Comparison of ENCODE assay signal across 1 cellular context in the genomic region with DNA sequence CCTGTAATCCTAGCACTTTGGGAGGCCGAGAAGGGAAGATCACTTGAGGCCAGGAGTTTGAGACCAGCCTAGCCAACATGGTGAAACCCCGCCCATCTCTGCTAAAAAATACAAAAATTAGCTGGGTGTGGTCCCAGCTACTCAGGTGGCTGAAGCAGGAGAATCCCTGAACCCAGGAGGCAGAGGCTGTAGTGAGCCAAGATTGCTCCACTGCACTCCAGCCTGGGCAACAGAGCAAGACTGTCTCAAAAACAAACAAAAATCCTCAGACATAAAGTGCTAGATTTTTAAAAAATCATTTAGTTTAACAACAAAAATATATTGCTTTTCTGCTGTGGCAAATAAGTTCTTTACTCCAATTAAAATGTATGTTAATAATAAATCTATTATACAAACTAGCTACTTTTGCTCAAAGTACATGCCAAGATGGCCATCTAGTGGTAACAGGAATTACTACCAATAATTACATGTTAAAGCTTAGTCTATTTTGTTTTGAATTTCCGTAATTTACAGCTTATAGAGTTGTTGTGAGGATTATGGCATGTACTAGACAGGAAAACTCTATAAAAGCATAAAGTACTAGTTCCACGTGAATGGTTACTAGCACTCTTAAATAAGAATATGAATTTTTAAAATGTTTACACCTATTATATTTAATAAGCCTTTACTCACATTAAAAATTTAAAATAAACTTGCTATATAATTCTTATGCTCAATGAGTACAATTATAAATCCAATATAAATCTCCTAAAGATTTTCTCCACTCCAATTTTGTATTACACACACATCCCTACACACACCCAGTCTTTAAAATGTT.
TF ChIP-seq lines count a peak whose summit lies in the region.

No MANE protein-coding gene starts in this region.

TF ChIP-seq in GM23338, 12 proteins besides CTCF, POLR2A, EP300 and RAD21 (continued from another document):
- TF ChIP-seq, protein P1, sequence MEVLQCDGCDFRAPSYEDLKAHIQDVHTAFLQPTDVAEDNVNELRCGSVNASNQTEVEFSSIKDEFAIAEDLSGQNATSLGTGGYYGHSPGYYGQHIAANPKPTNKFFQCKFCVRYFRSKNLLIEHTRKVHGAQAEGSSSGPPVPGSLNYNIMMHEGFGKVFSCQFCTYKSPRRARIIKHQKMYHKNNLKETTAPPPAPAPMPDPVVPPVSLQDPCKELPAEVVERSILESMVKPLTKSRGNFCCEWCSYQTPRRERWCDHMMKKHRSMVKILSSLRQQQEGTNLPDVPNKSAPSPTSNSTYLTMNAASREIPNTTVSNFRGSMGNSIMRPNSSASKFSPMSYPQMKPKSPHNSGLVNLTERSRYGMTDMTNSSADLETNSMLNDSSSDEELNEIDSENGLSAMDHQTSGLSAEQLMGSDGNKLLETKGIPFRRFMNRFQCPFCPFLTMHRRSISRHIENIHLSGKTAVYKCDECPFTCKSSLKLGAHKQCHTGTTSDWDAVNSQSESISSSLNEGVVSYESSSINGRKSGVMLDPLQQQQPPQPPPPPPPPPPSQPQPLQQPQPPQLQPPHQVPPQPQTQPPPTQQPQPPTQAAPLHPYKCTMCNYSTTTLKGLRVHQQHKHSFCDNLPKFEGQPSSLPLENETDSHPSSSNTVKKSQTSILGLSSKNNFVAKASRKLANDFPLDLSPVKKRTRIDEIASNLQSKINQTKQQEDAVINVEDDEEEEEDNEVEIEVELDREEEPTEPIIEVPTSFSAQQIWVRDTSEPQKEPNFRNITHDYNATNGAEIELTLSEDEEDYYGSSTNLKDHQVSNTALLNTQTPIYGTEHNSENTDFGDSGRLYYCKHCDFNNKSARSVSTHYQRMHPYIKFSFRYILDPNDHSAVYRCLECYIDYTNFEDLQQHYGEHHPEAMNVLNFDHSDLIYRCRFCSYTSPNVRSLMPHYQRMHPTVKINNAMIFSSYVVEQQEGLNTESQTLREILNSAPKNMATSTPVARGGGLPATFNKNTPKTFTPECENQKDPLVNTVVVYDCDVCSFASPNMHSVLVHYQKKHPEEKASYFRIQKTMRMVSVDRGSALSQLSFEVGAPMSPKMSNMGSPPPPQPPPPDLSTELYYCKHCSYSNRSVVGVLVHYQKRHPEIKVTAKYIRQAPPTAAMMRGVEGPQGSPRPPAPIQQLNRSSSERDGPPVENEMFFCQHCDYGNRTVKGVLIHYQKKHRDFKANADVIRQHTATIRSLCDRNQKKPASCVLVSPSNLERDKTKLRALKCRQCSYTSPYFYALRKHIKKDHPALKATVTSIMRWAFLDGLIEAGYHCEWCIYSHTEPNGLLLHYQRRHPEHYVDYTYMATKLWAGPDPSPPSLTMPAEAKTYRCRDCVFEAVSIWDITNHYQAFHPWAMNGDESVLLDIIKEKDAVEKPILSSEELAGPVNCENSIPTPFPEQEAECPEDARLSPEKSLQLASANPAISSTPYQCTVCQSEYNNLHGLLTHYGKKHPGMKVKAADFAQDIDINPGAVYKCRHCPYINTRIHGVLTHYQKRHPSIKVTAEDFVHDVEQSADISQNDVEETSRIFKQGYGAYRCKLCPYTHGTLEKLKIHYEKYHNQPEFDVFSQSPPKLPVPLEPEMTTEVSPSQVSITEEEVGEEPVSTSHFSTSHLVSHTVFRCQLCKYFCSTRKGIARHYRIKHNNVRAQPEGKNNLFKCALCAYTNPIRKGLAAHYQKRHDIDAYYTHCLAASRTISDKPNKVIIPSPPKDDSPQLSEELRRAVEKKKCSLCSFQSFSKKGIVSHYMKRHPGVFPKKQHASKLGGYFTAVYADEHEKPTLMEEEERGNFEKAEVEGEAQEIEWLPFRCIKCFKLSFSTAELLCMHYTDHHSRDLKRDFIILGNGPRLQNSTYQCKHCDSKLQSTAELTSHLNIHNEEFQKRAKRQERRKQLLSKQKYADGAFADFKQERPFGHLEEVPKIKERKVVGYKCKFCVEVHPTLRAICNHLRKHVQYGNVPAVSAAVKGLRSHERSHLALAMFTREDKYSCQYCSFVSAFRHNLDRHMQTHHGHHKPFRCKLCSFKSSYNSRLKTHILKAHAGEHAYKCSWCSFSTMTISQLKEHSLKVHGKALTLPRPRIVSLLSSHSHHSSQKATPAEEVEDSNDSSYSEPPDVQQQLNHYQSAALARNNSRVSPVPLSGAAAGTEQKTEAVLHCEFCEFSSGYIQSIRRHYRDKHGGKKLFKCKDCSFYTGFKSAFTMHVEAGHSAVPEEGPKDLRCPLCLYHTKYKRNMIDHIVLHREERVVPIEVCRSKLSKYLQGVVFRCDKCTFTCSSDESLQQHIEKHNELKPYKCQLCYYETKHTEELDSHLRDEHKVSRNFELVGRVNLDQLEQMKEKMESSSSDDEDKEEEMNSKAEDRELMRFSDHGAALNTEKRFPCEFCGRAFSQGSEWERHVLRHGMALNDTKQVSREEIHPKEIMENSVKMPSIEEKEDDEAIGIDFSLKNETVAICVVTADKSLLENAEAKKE (CRISPR knock-in tag; IDR thresholded peaks at IDR 0.05), result no peak
- TF ChIP-seq, protein P2, sequence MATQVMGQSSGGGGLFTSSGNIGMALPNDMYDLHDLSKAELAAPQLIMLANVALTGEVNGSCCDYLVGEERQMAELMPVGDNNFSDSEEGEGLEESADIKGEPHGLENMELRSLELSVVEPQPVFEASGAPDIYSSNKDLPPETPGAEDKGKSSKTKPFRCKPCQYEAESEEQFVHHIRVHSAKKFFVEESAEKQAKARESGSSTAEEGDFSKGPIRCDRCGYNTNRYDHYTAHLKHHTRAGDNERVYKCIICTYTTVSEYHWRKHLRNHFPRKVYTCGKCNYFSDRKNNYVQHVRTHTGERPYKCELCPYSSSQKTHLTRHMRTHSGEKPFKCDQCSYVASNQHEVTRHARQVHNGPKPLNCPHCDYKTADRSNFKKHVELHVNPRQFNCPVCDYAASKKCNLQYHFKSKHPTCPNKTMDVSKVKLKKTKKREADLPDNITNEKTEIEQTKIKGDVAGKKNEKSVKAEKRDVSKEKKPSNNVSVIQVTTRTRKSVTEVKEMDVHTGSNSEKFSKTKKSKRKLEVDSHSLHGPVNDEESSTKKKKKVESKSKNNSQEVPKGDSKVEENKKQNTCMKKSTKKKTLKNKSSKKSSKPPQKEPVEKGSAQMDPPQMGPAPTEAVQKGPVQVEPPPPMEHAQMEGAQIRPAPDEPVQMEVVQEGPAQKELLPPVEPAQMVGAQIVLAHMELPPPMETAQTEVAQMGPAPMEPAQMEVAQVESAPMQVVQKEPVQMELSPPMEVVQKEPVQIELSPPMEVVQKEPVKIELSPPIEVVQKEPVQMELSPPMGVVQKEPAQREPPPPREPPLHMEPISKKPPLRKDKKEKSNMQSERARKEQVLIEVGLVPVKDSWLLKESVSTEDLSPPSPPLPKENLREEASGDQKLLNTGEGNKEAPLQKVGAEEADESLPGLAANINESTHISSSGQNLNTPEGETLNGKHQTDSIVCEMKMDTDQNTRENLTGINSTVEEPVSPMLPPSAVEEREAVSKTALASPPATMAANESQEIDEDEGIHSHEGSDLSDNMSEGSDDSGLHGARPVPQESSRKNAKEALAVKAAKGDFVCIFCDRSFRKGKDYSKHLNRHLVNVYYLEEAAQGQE (IDR thresholded peaks at IDR 0.05; ENCODE audit: unreplicated experiment), result no peak
